Comparison of ENCODE assay signal across 21 cellular contexts in the genomic region with DNA sequence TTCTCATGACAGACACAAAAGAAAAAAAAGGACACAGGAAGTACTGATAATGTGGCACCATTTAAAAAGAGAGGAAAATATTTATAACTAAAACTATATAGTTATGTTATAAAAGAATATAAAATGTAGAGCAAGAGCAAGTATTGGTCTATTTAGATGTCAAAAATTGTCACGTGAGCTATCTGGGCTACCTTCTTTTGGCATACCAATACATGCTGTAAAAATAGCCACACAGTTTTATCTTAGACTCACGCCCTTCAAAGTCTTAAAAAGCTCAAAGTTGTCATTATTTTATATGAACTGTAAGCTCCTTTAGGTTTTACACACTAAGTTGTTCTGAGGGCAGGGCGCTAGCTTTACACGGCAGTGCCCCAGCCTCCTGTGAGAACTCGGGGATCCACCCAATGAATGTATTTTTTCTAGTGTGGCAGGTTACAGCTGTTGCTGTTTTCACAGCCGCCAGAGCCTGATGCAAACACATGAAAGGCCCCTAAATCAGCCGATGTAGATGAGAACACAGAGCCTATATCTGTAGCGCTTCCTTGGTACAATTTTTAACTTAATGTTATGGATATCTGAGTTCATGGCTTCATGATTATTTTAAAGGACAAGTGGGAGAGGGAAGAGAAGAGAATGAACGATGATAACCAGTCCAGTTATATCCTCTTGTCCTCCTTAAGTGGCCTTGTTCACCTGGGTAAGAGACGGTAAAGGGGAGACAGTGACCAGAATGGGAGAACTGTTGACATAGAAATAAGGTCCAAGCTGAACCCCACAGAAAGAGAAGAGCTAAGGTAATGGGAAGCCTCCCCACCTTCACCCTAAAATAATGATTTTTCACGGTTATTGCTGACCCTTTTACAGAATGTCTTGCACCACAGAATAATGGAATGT.
"Had no signal": no experiment of that assay in that cellular context is flagged by ENCODE, and none has a peak within 500 bp of the region (broad histone marks: within the 10 kb centered on the region; RNA-seq: fewer than 3 reads in every experiment).

No MANE protein-coding gene starts in this region.

- H3K36me3 ChIP-seq: esophagus squamous epithelium, prostate gland, sigmoid colon, stomach, thyroid gland had no signal

- H3K4me3 Mint-ChIP-seq: effector memory CD8-positive, alpha-beta T cell; memory B cell; mesothelial cell of epicardium; naive B cell; natural killer cell treated with Interleukin-12 subunit alpha and Interleukin-12 subunit beta and Interleukin-15 and Interleukin-18, amount 100 ng/mL, for 72 hours; stimulated activated effector memory CD8-positive, alpha-beta T cell treated with anti-CD3 and anti-CD28 coated beads, Interleukin-12 subunit alpha, Interleukin-12 subunit beta, amount 100 ng/mL, for 72 hours had no signal

- H3K36me3 Mint-ChIP-seq: mesothelial cell of epicardium; naive B cell; natural killer cell treated with Interleukin-12 subunit alpha and Interleukin-12 subunit beta and Interleukin-15 and Interleukin-18, amount 100 ng/mL, for 72 hours; stimulated activated effector memory CD8-positive, alpha-beta T cell treated with anti-CD3 and anti-CD28 coated beads, Interleukin-12 subunit alpha, Interleukin-12 subunit beta, amount 100 ng/mL, for 72 hours had no signal

- H3K27ac ChIP-seq: esophagus squamous epithelium, prostate gland, sigmoid colon, stomach, thyroid gland had no signal

- H3K9me3 Mint-ChIP-seq: effector memory CD8-positive, alpha-beta T cell; memory B cell; mesothelial cell of epicardium; naive B cell; natural killer cell treated with Interleukin-12 subunit alpha and Interleukin-12 subunit beta and Interleukin-15 and Interleukin-18, amount 100 ng/mL, for 72 hours; stimulated activated effector memory CD8-positive, alpha-beta T cell treated with anti-CD3 and anti-CD28 coated beads, Interleukin-12 subunit alpha, Interleukin-12 subunit beta, amount 100 ng/mL, for 72 hours had no signal

- ATAC-seq: effector memory CD8-positive, alpha-beta T cell; left lobe of liver; mucosa of descending colon; natural killer cell treated with Interleukin-12 subunit alpha and Interleukin-12 subunit beta and Interleukin-15 and Interleukin-18, amount 100 ng/mL, for 72 hours; right cardiac atrium; stimulated activated effector memory CD8-positive, alpha-beta T cell treated with anti-CD3 and anti-CD28 coated beads, Interleukin-12 subunit alpha, Interleukin-12 subunit beta, amount 100 ng/mL, for 72 hours had no signal

- H3K4me3 ChIP-seq: esophagus squamous epithelium, lung, mucosa of descending colon, prostate gland, sigmoid colon, stomach, thyroid gland had no signal

- H3K27ac Mint-ChIP-seq: effector memory CD8-positive, alpha-beta T cell; memory B cell; mesothelial cell of epicardium; natural killer cell treated with Interleukin-12 subunit alpha and Interleukin-12 subunit beta and Interleukin-15 and Interleukin-18, amount 100 ng/mL, for 72 hours; stimulated activated effector memory CD8-positive, alpha-beta T cell treated with anti-CD3 and anti-CD28 coated beads, Interleukin-12 subunit alpha, Interleukin-12 subunit beta, amount 100 ng/mL, for 72 hours had no signal

- H3K27me3 ChIP-seq: esophagus squamous epithelium, sigmoid colon, stomach, thyroid gland had no signal

- H3K4me1 Mint-ChIP-seq: memory B cell; naive B cell; stimulated activated effector memory CD8-positive, alpha-beta T cell treated with anti-CD3 and anti-CD28 coated beads, Interleukin-12 subunit alpha, Interleukin-12 subunit beta, amount 100 ng/mL, for 72 hours had no signal

- H3K4me1 ChIP-seq: esophagus squamous epithelium, prostate gland, sigmoid colon had no signal

- DNase-seq: cortex of kidney; effector memory CD8-positive, alpha-beta T cell; esophagus squamous epithelium; mucosa of descending colon; naive B cell; nucleus accumbens; right cardiac atrium; sigmoid colon; stimulated activated CD4-positive, alpha-beta T cell treated with anti-CD3 and anti-CD28 coated beads, Interleukin-2, amount 100 ng/mL, for 24 hours; stimulated activated CD4-positive, alpha-beta T cell treated with anti-CD3 and anti-CD28 coated beads, Interleukin-4, amount 100 ng/mL, for 24 hours; stimulated activated naive CD4-positive, alpha-beta T cell treated with Interleukin-2 at 50 U/mL for 16 hours; stomach; thyroid gland; trophoblast cell had no signal
